ENCODE assay signal across 18 cellular contexts in genomic region chr21:27382404-27382803, GRCh38.
"Had no signal": no experiment of that assay in that cellular context is flagged by ENCODE, and none has a peak within 500 bp of the region (broad histone marks: within the 10 kb centered on the region; RNA-seq: fewer than 3 reads in every experiment).

No MANE protein-coding gene starts in this region.

- H3K4me1 ChIP-seq: lower lobe of right lung, spleen, upper lobe of left lung had no signal

- H3K9me3 ChIP-seq: lower lobe of right lung, upper lobe of left lung had no signal

- DNase-seq: activated CD4-positive, alpha-beta T cell treated with anti-CD3 and anti-CD28 coated beads, Interleukin-2, amount 10 ng/mL, durations not matched to agents 24 days and 14 days; activated CD8-positive, alpha-beta T cell treated with anti-CD3 and anti-CD28 coated beads for 36 hours; activated gamma-delta T cell; activated naive CD4-positive, alpha-beta T cell treated with anti-CD3 and anti-CD28 coated beads, Interleukin-2, amount 50 U/mL, for 16 hours; activated naive CD8-positive, alpha-beta T cell treated with anti-CD3 and anti-CD28 coated beads, Interleukin-2, amount 50 U/mL, for 24 hours; effector memory CD4-positive, alpha-beta T cell; left colon; lower lobe of right lung; naive thymus-derived CD4-positive, alpha-beta T cell; occipital lobe; spleen; stimulated activated CD4-positive, alpha-beta T cell treated with anti-CD3 and anti-CD28 coated beads, Interleukin-4, amount 100 ng/mL, for 24 hours; stimulated activated naive CD8-positive, alpha-beta T cell treated with anti-CD3 and anti-CD28 coated beads, Interleukin-15, Interleukin-2, amounts not matched to agents 100 U/mL and 50 U/mL, for 24 hours; upper lobe of left lung had no signal

- H3K36me3 ChIP-seq: cardiac muscle cell, lower lobe of right lung, spleen, upper lobe of left lung had no signal

- H3K4me3 ChIP-seq: cardiac muscle cell, lower lobe of right lung, spleen, upper lobe of left lung had no signal

- H3K27me3 ChIP-seq: cardiac muscle cell, spleen, upper lobe of left lung had no signal

- ATAC-seq: activated CD4-positive, CD25-positive, alpha-beta regulatory T cell treated with anti-CD3 and anti-CD28 coated beads, Interleukin-2, amount 50 U/mL, for 24 hours; activated CD8-positive, alpha-beta T cell treated with anti-CD3 and anti-CD28 coated beads for 36 hours; activated naive CD8-positive, alpha-beta T cell treated with anti-CD3 and anti-CD28 coated beads, Interleukin-2, amount 50 U/mL, for 24 hours; esophagus mucosa; left colon; lower lobe of right lung; naive thymus-derived CD4-positive, alpha-beta T cell; stimulated activated naive CD8-positive, alpha-beta T cell treated with anti-CD3 and anti-CD28 coated beads, Interleukin-15, Interleukin-2, amounts not matched to agents 100 U/mL and 50 U/mL, for 24 hours had no signal

- H3K27ac ChIP-seq: cardiac muscle cell, lower lobe of right lung, spleen, upper lobe of left lung, VCaP had no signal
